1 cellular context compared by ENCODE assay signal in the genomic region with DNA sequence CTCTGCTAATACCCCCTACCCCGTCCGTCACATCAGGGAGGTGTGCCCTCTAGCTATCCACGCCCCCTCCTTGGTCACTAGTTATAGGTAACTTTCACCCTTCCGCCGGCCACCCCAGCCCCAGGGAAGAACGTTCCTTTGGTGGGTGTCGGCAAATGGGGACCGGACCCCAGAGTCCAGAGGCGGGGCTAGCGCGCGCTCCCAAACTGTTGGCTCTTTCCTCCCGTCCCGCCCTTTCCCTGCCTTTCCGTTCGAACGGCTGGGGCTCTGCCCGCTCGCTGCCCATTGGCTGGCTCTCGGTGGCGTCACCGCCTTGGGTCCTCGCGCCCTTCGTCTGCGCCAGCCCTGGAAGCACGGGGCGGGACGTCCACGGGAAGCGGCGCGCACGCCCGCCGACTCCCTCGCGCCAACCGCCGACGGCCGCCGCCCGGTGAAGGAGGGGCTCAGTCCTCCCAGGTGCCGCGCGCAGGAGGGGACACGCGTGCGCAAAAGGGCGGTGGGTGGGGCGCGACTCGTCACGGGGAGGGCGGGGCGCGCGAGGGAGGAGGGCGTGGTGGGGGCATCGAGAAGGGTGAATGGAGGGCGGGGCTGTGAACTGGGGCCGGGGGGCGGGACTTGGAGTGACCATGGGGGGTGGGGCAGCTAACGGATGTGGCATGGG.
A peak's percentile ranks its signal among the peaks of the same experiment; 100 is the strongest.
TF ChIP-seq lines count a peak whose summit lies in the region.

No MANE protein-coding gene starts in this region.

TF ChIP-seq in K562, 482 proteins besides CTCF, POLR2A, EP300 and RAD21 (continued from another document and continues in another):
- TF ChIP-seq, protein P1, sequence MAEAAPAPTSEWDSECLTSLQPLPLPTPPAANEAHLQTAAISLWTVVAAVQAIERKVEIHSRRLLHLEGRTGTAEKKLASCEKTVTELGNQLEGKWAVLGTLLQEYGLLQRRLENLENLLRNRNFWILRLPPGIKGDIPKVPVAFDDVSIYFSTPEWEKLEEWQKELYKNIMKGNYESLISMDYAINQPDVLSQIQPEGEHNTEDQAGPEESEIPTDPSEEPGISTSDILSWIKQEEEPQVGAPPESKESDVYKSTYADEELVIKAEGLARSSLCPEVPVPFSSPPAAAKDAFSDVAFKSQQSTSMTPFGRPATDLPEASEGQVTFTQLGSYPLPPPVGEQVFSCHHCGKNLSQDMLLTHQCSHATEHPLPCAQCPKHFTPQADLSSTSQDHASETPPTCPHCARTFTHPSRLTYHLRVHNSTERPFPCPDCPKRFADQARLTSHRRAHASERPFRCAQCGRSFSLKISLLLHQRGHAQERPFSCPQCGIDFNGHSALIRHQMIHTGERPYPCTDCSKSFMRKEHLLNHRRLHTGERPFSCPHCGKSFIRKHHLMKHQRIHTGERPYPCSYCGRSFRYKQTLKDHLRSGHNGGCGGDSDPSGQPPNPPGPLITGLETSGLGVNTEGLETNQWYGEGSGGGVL (CRISPR knock-in tag; IDR thresholded peaks at IDR 0.05): no peak
- TF ChIP-seq RNF2 (IDR thresholded peaks at IDR 0.05) (no peak; the same call in 1 of the 2 replicates), DDX20 (tag; IDR thresholded peaks at IDR 0.05; ENCODE audit: low read depth) (no peak), TARDBP (IDR thresholded peaks at IDR 0.05) (peak; percentile 77; the same call in 1 of the 2 replicates), ETV5 (CRISPR knock-in tag; IDR thresholded peaks at IDR 0.05; ENCODE audit: low read depth) (peak; percentile 78; the same call in 1 of the 2 replicates), CBFB (CRISPR knock-in tag; IDR thresholded peaks at IDR 0.05) (no peak), CSDE1 (IDR thresholded peaks at IDR 0.05) (no peak), EGR1 (conservative IDR thresholded peaks at IDR 0.05) (peak; percentile 36; the same call in 1 of the 2 replicates), TEAD1 (CRISPR knock-in tag; IDR thresholded peaks at IDR 0.05) (no peak; a peak in 1 of 4 replicates), SMARCE1 (IDR thresholded peaks at IDR 0.05) (0 out of 2 replicates have a peak, but pooled peaks have one; percentile 49), ZNF23 (CRISPR knock-in tag; IDR thresholded peaks at IDR 0.05) (no peak), SIN3A (IDR thresholded peaks at IDR 0.05; ENCODE audit: borderline replicate concordance in 2 of 2, control insufficient read depth in 1 of 2, low read depth in 2 of 2, low read length in 2 of 2) (peak; percentile 73 to 74; a peak in 1 of 4 replicates), CEBPG (CRISPR knock-in tag; IDR thresholded peaks at IDR 0.05) (no peak), CEBPG (tag; conservative IDR thresholded peaks at IDR 0.05 in 1 of 2, IDR thresholded peaks at IDR 0.05 in 1 of 2) (no peak), SIN3B (IDR thresholded peaks at IDR 0.05; ENCODE audit: low read depth) (peak; percentile 71; the same call in 1 of the 2 replicates), SMAD3 (CRISPR knock-in tag; conservative IDR thresholded peaks at IDR 0.05) (no peak), RBBP5 (IDR thresholded peaks at IDR 0.05; ENCODE audit: borderline replicate concordance, insufficient read depth, low read length, poor library complexity, severe bottlenecking) (peak; percentile 57), PTTG1 (tag; IDR thresholded peaks at IDR 0.05; ENCODE audit: low read depth) (no peak), KLF13 (tag; IDR thresholded peaks at IDR 0.05; ENCODE audit: borderline replicate concordance, low read depth) (peak; percentile 77), ZNF785 (CRISPR knock-in tag; IDR thresholded peaks at IDR 0.05) (no peak), MIER1 (IDR thresholded peaks at IDR 0.05; ENCODE audit: low read depth) (no peak), RBM15 (IDR thresholded peaks at IDR 0.05; ENCODE audit: insufficient read depth, low read length) (no peak), SRF (CRISPR knock-in tag; IDR thresholded peaks at IDR 0.05) (peak in 1 of 2 experiments; percentile 63; a peak in 2 of 4 replicates), BRCA1 (IDR thresholded peaks at IDR 0.05) (no peak), BRCA1 (CRISPR knock-in tag; IDR thresholded peaks at IDR 0.05) (no peak), U2AF1 (optimal IDR thresholded peaks at IDR 0.05; ENCODE audit: low read depth, low read length) (no peak), ZNF830 (CRISPR knock-in tag; IDR thresholded peaks at IDR 0.05) (peak; percentile 86; the same call in 1 of the 2 replicates), ZNF445 (CRISPR knock-in tag; IDR thresholded peaks at IDR 0.05; ENCODE audit: low read depth) (no peak), KHSRP (IDR thresholded peaks at IDR 0.05) (no peak; the same call in 1 of the 2 replicates), CBX3 (IDR thresholded peaks at IDR 0.05; ENCODE audit: borderline replicate concordance in 1 of 2, low read length in 2 of 2) (peak in 1 of 2 experiments; percentile 73; a peak in 1 of 3 replicates), NRF1 (conservative IDR thresholded peaks at IDR 0.05 in 1 of 2, IDR thresholded peaks at IDR 0.05 in 1 of 2) (peak; percentile 94 to 95), ZNF239 (CRISPR knock-in tag; IDR thresholded peaks at IDR 0.05) (no peak), ZNF551 (CRISPR knock-in tag; IDR thresholded peaks at IDR 0.05) (no peak)
- TF ChIP-seq, protein P2, sequence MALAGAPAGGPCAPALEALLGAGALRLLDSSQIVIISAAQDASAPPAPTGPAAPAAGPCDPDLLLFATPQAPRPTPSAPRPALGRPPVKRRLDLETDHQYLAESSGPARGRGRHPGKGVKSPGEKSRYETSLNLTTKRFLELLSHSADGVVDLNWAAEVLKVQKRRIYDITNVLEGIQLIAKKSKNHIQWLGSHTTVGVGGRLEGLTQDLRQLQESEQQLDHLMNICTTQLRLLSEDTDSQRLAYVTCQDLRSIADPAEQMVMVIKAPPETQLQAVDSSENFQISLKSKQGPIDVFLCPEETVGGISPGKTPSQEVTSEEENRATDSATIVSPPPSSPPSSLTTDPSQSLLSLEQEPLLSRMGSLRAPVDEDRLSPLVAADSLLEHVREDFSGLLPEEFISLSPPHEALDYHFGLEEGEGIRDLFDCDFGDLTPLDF (CRISPR knock-in tag; IDR thresholded peaks at IDR 0.05): peak; percentile 97
- TF ChIP-seq, protein P3, sequence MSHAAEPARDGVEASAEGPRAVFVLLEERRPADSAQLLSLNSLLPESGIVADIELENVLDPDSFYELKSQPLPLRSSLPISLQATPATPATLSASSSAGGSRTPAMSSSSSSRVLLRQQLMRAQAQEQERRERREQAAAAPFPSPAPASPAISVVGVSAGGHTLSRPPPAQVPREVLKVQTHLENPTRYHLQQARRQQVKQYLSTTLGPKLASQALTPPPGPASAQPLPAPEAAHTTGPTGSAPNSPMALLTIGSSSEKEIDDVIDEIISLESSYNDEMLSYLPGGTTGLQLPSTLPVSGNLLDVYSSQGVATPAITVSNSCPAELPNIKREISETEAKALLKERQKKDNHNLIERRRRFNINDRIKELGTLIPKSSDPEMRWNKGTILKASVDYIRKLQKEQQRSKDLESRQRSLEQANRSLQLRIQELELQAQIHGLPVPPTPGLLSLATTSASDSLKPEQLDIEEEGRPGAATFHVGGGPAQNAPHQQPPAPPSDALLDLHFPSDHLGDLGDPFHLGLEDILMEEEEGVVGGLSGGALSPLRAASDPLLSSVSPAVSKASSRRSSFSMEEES (CRISPR knock-in tag; IDR thresholded peaks at IDR 0.05): peak; percentile 2; the same call in 1 of the 2 replicates
- TF ChIP-seq, protein P4, sequence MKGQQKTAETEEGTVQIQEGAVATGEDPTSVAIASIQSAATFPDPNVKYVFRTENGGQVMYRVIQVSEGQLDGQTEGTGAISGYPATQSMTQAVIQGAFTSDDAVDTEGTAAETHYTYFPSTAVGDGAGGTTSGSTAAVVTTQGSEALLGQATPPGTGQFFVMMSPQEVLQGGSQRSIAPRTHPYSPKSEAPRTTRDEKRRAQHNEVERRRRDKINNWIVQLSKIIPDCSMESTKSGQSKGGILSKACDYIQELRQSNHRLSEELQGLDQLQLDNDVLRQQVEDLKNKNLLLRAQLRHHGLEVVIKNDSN (CRISPR knock-in tag; IDR thresholded peaks at IDR 0.05): peak; percentile 63
- TF ChIP-seq, protein P5, sequence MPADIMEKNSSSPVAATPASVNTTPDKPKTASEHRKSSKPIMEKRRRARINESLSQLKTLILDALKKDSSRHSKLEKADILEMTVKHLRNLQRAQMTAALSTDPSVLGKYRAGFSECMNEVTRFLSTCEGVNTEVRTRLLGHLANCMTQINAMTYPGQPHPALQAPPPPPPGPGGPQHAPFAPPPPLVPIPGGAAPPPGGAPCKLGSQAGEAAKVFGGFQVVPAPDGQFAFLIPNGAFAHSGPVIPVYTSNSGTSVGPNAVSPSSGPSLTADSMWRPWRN (IDR thresholded peaks at IDR 0.05; ENCODE audit: low read depth): peak; percentile 9; the same call in 1 of the 2 replicates
- TF ChIP-seq, protein P6, sequence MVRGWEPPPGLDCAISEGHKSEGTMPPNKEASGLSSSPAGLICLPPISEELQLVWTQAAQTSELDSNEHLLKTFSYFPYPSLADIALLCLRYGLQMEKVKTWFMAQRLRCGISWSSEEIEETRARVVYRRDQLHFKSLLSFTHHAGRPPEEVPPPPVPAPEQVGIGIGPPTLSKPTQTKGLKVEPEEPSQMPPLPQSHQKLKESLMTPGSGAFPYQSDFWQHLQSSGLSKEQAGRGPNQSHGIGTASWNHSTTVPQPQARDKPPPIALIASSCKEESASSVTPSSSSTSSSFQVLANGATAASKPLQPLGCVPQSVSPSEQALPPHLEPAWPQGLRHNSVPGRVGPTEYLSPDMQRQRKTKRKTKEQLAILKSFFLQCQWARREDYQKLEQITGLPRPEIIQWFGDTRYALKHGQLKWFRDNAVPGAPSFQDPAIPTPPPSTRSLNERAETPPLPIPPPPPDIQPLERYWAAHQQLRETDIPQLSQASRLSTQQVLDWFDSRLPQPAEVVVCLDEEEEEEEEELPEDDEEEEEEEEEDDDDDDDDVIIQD (CRISPR knock-in tag; IDR thresholded peaks at IDR 0.05): 0 out of 2 replicates have a peak, but pooled peaks have one; percentile 68
- TF ChIP-seq, protein P7, sequence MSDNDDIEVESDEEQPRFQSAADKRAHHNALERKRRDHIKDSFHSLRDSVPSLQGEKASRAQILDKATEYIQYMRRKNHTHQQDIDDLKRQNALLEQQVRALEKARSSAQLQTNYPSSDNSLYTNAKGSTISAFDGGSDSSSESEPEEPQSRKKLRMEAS (CRISPR knock-in tag; IDR thresholded peaks at IDR 0.05): peak; percentile 95
- TF ChIP-seq, protein P8, sequence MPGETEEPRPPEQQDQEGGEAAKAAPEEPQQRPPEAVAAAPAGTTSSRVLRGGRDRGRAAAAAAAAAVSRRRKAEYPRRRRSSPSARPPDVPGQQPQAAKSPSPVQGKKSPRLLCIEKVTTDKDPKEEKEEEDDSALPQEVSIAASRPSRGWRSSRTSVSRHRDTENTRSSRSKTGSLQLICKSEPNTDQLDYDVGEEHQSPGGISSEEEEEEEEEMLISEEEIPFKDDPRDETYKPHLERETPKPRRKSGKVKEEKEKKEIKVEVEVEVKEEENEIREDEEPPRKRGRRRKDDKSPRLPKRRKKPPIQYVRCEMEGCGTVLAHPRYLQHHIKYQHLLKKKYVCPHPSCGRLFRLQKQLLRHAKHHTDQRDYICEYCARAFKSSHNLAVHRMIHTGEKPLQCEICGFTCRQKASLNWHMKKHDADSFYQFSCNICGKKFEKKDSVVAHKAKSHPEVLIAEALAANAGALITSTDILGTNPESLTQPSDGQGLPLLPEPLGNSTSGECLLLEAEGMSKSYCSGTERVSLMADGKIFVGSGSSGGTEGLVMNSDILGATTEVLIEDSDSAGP (CRISPR knock-in tag; IDR thresholded peaks at IDR 0.05): no peak
- TF ChIP-seq, protein P9, sequence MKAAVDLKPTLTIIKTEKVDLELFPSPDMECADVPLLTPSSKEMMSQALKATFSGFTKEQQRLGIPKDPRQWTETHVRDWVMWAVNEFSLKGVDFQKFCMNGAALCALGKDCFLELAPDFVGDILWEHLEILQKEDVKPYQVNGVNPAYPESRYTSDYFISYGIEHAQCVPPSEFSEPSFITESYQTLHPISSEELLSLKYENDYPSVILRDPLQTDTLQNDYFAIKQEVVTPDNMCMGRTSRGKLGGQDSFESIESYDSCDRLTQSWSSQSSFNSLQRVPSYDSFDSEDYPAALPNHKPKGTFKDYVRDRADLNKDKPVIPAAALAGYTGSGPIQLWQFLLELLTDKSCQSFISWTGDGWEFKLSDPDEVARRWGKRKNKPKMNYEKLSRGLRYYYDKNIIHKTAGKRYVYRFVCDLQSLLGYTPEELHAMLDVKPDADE (conservative IDR thresholded peaks at IDR 0.05; ENCODE audit: control insufficient read depth, low read depth, low read length): peak; percentile 77; the same call in 1 of the 2 replicates
- TF ChIP-seq, protein P10, sequence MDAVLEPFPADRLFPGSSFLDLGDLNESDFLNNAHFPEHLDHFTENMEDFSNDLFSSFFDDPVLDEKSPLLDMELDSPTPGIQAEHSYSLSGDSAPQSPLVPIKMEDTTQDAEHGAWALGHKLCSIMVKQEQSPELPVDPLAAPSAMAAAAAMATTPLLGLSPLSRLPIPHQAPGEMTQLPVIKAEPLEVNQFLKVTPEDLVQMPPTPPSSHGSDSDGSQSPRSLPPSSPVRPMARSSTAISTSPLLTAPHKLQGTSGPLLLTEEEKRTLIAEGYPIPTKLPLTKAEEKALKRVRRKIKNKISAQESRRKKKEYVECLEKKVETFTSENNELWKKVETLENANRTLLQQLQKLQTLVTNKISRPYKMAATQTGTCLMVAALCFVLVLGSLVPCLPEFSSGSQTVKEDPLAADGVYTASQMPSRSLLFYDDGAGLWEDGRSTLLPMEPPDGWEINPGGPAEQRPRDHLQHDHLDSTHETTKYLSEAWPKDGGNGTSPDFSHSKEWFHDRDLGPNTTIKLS (IDR thresholded peaks at IDR 0.05; ENCODE audit: borderline replicate concordance, low read depth): peak; percentile 64
